18 cellular contexts compared by ENCODE assay signal in genomic region chr2:7020468-7020867, GRCh38.
DNase-seq lines count a peak whose midpoint lies in the region; ATAC-seq and TF ChIP-seq lines count a peak whose summit lies in the region.
"Had no signal": no experiment of that assay in that cellular context is flagged by ENCODE, and none has a peak within 500 bp of the region (broad histone marks: within the 10 kb centered on the region; RNA-seq: fewer than 3 reads in every experiment).

No MANE protein-coding gene starts in this region.

- no peak overlapping the region for H3K27ac Mint-ChIP-seq in stimulated activated naive CD8-positive, alpha-beta T cell treated with anti-CD3 and anti-CD28 coated beads, Interleukin-15, amount 100 ng/mL, for 72 hours
- H3K27ac Mint-ChIP-seq in nephron (peak overlapping the region in 2 of 3 experiments; percentile 93 to 94), nephron progenitor cell (no peak overlapping the region)

- TF ChIP-seq CTCF in nephron (IDR thresholded peaks at IDR 0.05; ENCODE audit: unreplicated experiment in 3 of 3) (no peak), nephron progenitor cell (IDR thresholded peaks at IDR 0.05) (no peak)

- H3K9me3 Mint-ChIP-seq in stimulated activated naive CD8-positive, alpha-beta T cell treated with anti-CD3 and anti-CD28 coated beads, Interleukin-15, amount 100 ng/mL, for 72 hours: no peaks in the 10 kb centered on the region
- H3K9me3 Mint-ChIP-seq in nephron (no peaks in the 10 kb centered on the region), nephron progenitor cell (no peaks in the 10 kb centered on the region)
- H3K9me3 Mint-ChIP-seq: CD8-positive, alpha-beta T cell; T-cell had no signal

- no peaks in the 10 kb centered on the region for H3K4me1 Mint-ChIP-seq in stimulated activated naive CD8-positive, alpha-beta T cell treated with anti-CD3 and anti-CD28 coated beads, Interleukin-15, amount 100 ng/mL, for 72 hours
- peaks cover 91% of the 10 kb centered on the region for H3K4me1 Mint-ChIP-seq in nephron
- H3K4me1 Mint-ChIP-seq in nephron progenitor cell: peaks cover 62% of the 10 kb centered on the region
- H3K4me1 Mint-ChIP-seq: T-cell had no signal

- H3K27me3 Mint-ChIP-seq in stimulated activated naive CD8-positive, alpha-beta T cell treated with anti-CD3 and anti-CD28 coated beads, Interleukin-15, amount 100 ng/mL, for 72 hours: no peaks in the 10 kb centered on the region
- peaks cover 4% of the 10 kb centered on the region for H3K27me3 Mint-ChIP-seq in nephron (ENCODE audit: low read depth)
- no peaks in the 10 kb centered on the region for H3K27me3 Mint-ChIP-seq in nephron progenitor cell (ENCODE audit: low read depth, poor library complexity)
- H3K27me3 Mint-ChIP-seq: T-cell had no signal

- H3K4me3 Mint-ChIP-seq in stimulated activated naive CD8-positive, alpha-beta T cell treated with anti-CD3 and anti-CD28 coated beads, Interleukin-15, amount 100 ng/mL, for 72 hours: no peak overlapping the region
- no peak overlapping the region for H3K4me3 Mint-ChIP-seq in nephron
- no peak overlapping the region for H3K4me3 Mint-ChIP-seq in nephron progenitor cell
- H3K4me3 Mint-ChIP-seq: CD8-positive, alpha-beta T cell; T-cell had no signal

- peak; percentile 12 for ATAC-seq in stimulated activated naive CD8-positive, alpha-beta T cell treated with anti-CD3 and anti-CD28 coated beads, Interleukin-15, Interleukin-2, amounts not matched to agents 100 U/mL and 50 U/mL, for 24 hours
- ATAC-seq in stimulated activated naive CD8-positive, alpha-beta T cell treated with anti-CD3 and anti-CD28 coated beads, Interleukin-15, amount 100 ng/mL, for 72 hours: no peak
- ATAC-seq in HG03045 (IDR thresholded peaks at IDR 0.05; ENCODE audit: unreplicated experiment): no peak
- ATAC-seq: CD8-positive, alpha-beta T cell; HCT116; Right ventricle myocardium inferior; T-cell had no signal

- peaks cover 56% of the 10 kb centered on the region for H3K36me3 Mint-ChIP-seq in nephron (ENCODE audit: low read depth)
- H3K36me3 Mint-ChIP-seq in nephron progenitor cell (ENCODE audit: low read depth): peaks cover 62% of the 10 kb centered on the region

- DNase-seq in stimulated activated naive CD8-positive, alpha-beta T cell treated with anti-CD3 and anti-CD28 coated beads, Interleukin-15, Interleukin-2, amounts not matched to agents 100 U/mL and 50 U/mL, for 24 hours: no peak
- DNase-seq in stimulated activated naive CD8-positive, alpha-beta T cell treated with anti-CD3 and anti-CD28 coated beads, Interleukin-15, amount 100 ng/mL, for 72 hours: no peak
- DNase-seq in NCI-H69 (lab: John Stamatoyannopoulos, UW): peak; percentile 8
- DNase-seq in GM03348 (ENCODE audit: low spot score): no peak
- DNase-seq in nephron progenitor cell: no peak
- DNase-seq: BE2C; CD8-positive, alpha-beta T cell; EL; MV-4-11; NCI-H1694 treated with DMSO at 0.1 percent for 48 hours; NCI-H226; NCI-H526 treated with DMSO at 0.1 percent for 48 hours; PC-9; T-cell had no signal

Comparison
In these comparisons a context has a peak if more than half of its experiments do, and no peak if none do; other contexts are left out.
1. H3K27ac Mint-ChIP-seq: peak in nephron (2 of 3); none in stimulated activated naive CD8-positive, alpha-beta T cell treated with anti-CD3 and anti-CD28 coated beads, Interleukin-15, amount 100 ng/mL, for 72 hours (0 of 2) and nephron progenitor cell (single experiment).